ENCODE assay signal across 1 cellular context in the genomic region with DNA sequence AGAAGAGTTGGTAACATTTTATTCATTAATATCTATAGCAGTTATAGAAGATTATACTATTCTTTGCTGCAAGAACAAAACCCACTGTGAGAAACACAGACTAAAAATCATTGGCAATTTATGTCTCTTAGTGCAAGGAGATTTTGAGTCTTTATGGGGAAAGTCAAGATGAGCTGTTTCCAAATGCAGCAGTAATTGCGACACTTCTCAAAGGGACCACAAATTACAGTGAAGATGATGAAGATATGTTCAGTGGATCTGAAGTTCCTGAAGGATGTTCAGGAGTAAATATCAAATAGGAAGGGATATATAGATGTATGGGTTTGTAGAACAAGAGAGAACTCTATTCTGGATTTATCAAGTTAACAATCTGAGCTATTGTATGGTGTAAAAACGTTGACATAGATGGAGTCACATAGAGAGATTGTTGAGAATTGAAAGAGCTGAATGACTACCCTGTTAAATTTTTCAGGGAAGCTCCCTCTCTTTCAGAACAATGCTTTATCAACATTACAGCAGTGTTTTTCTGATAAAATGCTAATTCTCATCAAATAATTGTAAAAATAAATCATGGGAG.
A peak's percentile ranks its signal among the peaks of the same experiment; 100 is the strongest.
TF ChIP-seq lines count a peak whose summit lies in the region.

No MANE protein-coding gene starts in this region.

TF ChIP-seq in HepG2, 621 proteins besides CTCF, POLR2A, EP300 and RAD21 (continued from another document):
- TF ChIP-seq, protein P1, sequence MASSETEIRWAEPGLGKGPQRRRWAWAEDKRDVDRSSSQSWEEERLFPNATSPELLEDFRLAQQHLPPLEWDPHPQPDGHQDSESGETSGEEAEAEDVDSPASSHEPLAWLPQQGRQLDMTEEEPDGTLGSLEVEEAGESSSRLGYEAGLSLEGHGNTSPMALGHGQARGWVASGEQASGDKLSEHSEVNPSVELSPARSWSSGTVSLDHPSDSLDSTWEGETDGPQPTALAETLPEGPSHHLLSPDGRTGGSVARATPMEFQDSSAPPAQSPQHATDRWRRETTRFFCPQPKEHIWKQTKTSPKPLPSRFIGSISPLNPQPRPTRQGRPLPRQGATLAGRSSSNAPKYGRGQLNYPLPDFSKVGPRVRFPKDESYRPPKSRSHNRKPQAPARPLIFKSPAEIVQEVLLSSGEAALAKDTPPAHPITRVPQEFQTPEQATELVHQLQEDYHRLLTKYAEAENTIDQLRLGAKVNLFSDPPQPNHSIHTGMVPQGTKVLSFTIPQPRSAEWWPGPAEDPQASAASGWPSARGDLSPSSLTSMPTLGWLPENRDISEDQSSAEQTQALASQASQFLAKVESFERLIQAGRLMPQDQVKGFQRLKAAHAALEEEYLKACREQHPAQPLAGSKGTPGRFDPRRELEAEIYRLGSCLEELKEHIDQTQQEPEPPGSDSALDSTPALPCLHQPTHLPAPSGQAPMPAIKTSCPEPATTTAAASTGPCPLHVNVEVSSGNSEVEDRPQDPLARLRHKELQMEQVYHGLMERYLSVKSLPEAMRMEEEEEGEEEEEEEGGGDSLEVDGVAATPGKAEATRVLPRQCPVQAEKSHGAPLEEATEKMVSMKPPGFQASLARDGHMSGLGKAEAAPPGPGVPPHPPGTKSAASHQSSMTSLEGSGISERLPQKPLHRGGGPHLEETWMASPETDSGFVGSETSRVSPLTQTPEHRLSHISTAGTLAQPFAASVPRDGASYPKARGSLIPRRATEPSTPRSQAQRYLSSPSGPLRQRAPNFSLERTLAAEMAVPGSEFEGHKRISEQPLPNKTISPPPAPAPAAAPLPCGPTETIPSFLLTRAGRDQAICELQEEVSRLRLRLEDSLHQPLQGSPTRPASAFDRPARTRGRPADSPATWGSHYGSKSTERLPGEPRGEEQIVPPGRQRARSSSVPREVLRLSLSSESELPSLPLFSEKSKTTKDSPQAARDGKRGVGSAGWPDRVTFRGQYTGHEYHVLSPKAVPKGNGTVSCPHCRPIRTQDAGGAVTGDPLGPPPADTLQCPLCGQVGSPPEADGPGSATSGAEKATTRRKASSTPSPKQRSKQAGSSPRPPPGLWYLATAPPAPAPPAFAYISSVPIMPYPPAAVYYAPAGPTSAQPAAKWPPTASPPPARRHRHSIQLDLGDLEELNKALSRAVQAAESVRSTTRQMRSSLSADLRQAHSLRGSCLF (CRISPR knock-in tag; IDR thresholded peaks at IDR 0.05; ENCODE audit: borderline replicate concordance): no peak
- TF ChIP-seq CEBPB (IDR thresholded peaks at IDR 0.05; ENCODE audit: borderline replicate concordance, low read depth, low read length): peak; percentile 43; the same call in 1 of the 2 replicates
TF ChIP-seq in HepG2: peak in this region for 1.
